8 cellular contexts compared by ENCODE assay signal in genomic region chr11:107999759-108000455, GRCh38. TPM values are rescaled to one million over a fixed set of nuclear protein-coding genes. Genes with fewer than 3 reads are reported as not detected.
A peak's percentile ranks its signal among the peaks of the same experiment; 100 is the strongest.
DNase-seq lines count a peak whose midpoint lies in the region; ATAC-seq lines count a peak whose summit lies in the region.

No MANE protein-coding gene starts in this region.

- no peak overlapping the region for H3K4me3 Mint-ChIP-seq in activated T-cell treated with anti-CD3 and anti-CD28 coated beads, Interleukin-2, amount 50 U/mL, for 72 hours

- H3K36me3 Mint-ChIP-seq in activated T-cell treated with anti-CD3 and anti-CD28 coated beads, Interleukin-2, amount 50 U/mL, for 72 hours (ENCODE audit: insufficient read depth in 2 of 2), result no peaks in the 10 kb centered on the region

- H3K27ac Mint-ChIP-seq in activated T-cell treated with anti-CD3 and anti-CD28 coated beads, Interleukin-2, amount 50 U/mL, for 72 hours, result no peak overlapping the region

- peaks cover 7% of the 10 kb centered on the region for H3K27me3 Mint-ChIP-seq in activated T-cell treated with anti-CD3 and anti-CD28 coated beads, Interleukin-2, amount 50 U/mL, for 72 hours (ENCODE audit: low read depth)

- no peaks in the 10 kb centered on the region for H3K9me3 Mint-ChIP-seq in activated T-cell treated with anti-CD3 and anti-CD28 coated beads, Interleukin-2, amount 50 U/mL, for 72 hours

- H3K4me1 Mint-ChIP-seq in activated T-cell treated with anti-CD3 and anti-CD28 coated beads, Interleukin-2, amount 50 U/mL, for 72 hours (ENCODE audit: low read depth), result no peaks in the 10 kb centered on the region

- DNase-seq in DMS 273 (lab: John Stamatoyannopoulos, UW; ENCODE audit: unreplicated experiment) (peak; percentile 82), GM19238 (ENCODE audit: insufficient read length, low spot score) (peak; percentile 45), NCI-H510A (lab: John Stamatoyannopoulos, UW) (peak; percentile 14), iris pigment epithelial cell (ENCODE audit: low read depth) (peak; percentile 58), ureter (ENCODE audit: low spot score) (no peak)
- DNase-seq in activated T-cell treated with anti-CD3 and anti-CD28 coated beads, Interleukin-2, amount 50 U/mL, for 72 hours, result peak; percentile 25 to 37

- ATAC-seq in HG03196 (IDR thresholded peaks at IDR 0.05; ENCODE audit: unreplicated experiment) (peak; percentile 81), GM21528 (IDR thresholded peaks at IDR 0.05; ENCODE audit: low FRiP score, unreplicated experiment) (no peak)
- ATAC-seq in activated T-cell treated with anti-CD3 and anti-CD28 coated beads, Interleukin-2, amount 50 U/mL, for 72 hours (replicated peaks in 1 of 2), result peak; percentile 85 to 86

RNA-seq across cellular contexts. Expression of gene CUL5, which starts 8.8 kb away (rescaled TPM):
- 10 to 100 TPM; 30.2 to 31.7 TPM for total RNA-seq in activated T-cell treated with anti-CD3 and anti-CD28 coated beads, Interleukin-2, amount 50 U/mL, for 72 hours
- total RNA-seq in ureter, result 34.3 TPM
